28 cellular contexts compared by ENCODE assay signal in genomic region chr17:49820773-49821172, GRCh38. TPM values are rescaled to one million over a fixed set of nuclear protein-coding genes. Genes with fewer than 3 reads are reported as not detected.
A peak's percentile ranks its signal among the peaks of the same experiment; 100 is the strongest.
DNase-seq lines count a peak whose midpoint lies in the region; ATAC-seq, FAIRE-seq and TF ChIP-seq lines count a peak whose summit lies in the region.
"Had no signal": no experiment of that assay in that cellular context is flagged by ENCODE, and none has a peak within 500 bp of the region (broad histone marks: within the 10 kb centered on the region; RNA-seq: fewer than 3 reads in every experiment).

No MANE protein-coding gene starts in this region.

- peaks cover 78% of the 10 kb centered on the region for H3K36me3 Mint-ChIP-seq in stimulated activated naive CD8-positive, alpha-beta T cell treated with anti-CD3 and anti-CD28 coated beads, Interleukin-15, Interleukin-2, amounts not matched to agents 100 ng/mL and 50 ng/mL, for 24 hours (ENCODE audit: low read depth)
- H3K36me3 Mint-ChIP-seq in WTC11 (peaks cover 80% of the 10 kb centered on the region), type B pancreatic cell (peaks cover 23% of the 10 kb centered on the region)

- H3K27ac ChIP-seq in endothelial cell of umbilical vein (ENCODE audit: insufficient read depth, low read depth, low read length) = peak overlapping the region; percentile 21
- H3K27ac ChIP-seq: cardiac muscle cell, left lung, vagina had no signal

- H2AFZ ChIP-seq in endothelial cell of umbilical vein (ENCODE audit: low read depth, low read length) = no peak overlapping the region

- POLR2A ChIA-PET in WTC11 (lab: Charles Lee) = interaction anchor here (0.6 kb wide), 1 partner anchor 292 kb away, joined by 7 read pairs; no protein-coding TSS in a partner anchor
- POLR2A ChIA-PET in endothelial cell of umbilical vein (lab: Charles Lee) = interaction anchor here (0.6 kb wide), 1 partner anchor 262 kb away, joined by 4 read pairs; no protein-coding TSS in a partner anchor

- no peaks in the 10 kb centered on the region for H4K20me1 ChIP-seq in endothelial cell of umbilical vein (replicated peaks; ENCODE audit: control insufficient read depth, extremely low read depth, insufficient read depth, low read length)

- DNase-seq in stimulated activated naive CD8-positive, alpha-beta T cell treated with anti-CD3 and anti-CD28 coated beads, Interleukin-15, amount 100 ng/mL, for 72 hours = no peak
- no peak for DNase-seq in WTC11 (ENCODE audit: low spot score)
- DNase-seq in endothelial cell of umbilical vein (ENCODE audit: low read depth, low spot score) = peak; percentile 45
- DNase-seq in type B pancreatic cell (ENCODE audit: extremely low spot score, unreplicated experiment) = no peak
- no peak for DNase-seq in H7
- no peak for DNase-seq in Ammon's horn (ENCODE audit: low spot score)
- no peak for DNase-seq in activated gamma-delta T cell treated with Interleukin-2 at 50 U/mL for 16 hours
- DNase-seq: activated CD4-positive, CD25-positive, alpha-beta regulatory T cell; amygdala; dermis blood vessel endothelial cell; DND-41; heart right ventricle; KG1; left lung; midbrain; NCI-H1694; NCI-H526 treated with DMSO at 0.1 percent for 48 hours; posterior cingulate gyrus; RPMI8226 had no signal

- no peaks in the 10 kb centered on the region for H3K9me3 Mint-ChIP-seq in stimulated activated naive CD8-positive, alpha-beta T cell treated with anti-CD3 and anti-CD28 coated beads, Interleukin-15, Interleukin-2, amounts not matched to agents 100 ng/mL and 50 ng/mL, for 24 hours
- H3K9me3 Mint-ChIP-seq in stimulated activated naive CD8-positive, alpha-beta T cell treated with anti-CD3 and anti-CD28 coated beads, Interleukin-15, amount 100 ng/mL, for 72 hours = no peaks in the 10 kb centered on the region
- no peaks in the 10 kb centered on the region for H3K9me3 Mint-ChIP-seq in WTC11
- no peaks in the 10 kb centered on the region for H3K9me3 Mint-ChIP-seq in type B pancreatic cell

- H3K4me3 ChIP-seq in endothelial cell of umbilical vein (replicated peaks in 1 of 3; ENCODE audit: insufficient read depth in 1 of 3, low read depth in 1 of 3, low read length in 3 of 3) = no peak overlapping the region
- H3K4me3 ChIP-seq in H7 (ENCODE audit: insufficient read depth, low read depth, low read length) = no peak overlapping the region
- H3K4me3 ChIP-seq: cardiac muscle cell, heart right ventricle, left lung, vagina had no signal

- BruUV-seq in endothelial cell of umbilical vein (replicated peaks; lab: Mats Ljungman, UMichigan) = no TSS peak

- FAIRE-seq in endothelial cell of umbilical vein (lab: Jason Lieb, UNC) = peak; percentile 55
- FAIRE-seq: GM12892, GM19239, HTR-8/SVneo had no signal

- no peak for TF ChIP-seq POLR2A in endothelial cell of umbilical vein (IDR thresholded peaks at IDR 0.05; ENCODE audit: low read depth, low read length)

- H3K27me3 Mint-ChIP-seq in stimulated activated naive CD8-positive, alpha-beta T cell treated with anti-CD3 and anti-CD28 coated beads, Interleukin-15, Interleukin-2, amounts not matched to agents 100 ng/mL and 50 ng/mL, for 24 hours = no peaks in the 10 kb centered on the region
- no peaks in the 10 kb centered on the region for H3K27me3 Mint-ChIP-seq in stimulated activated naive CD8-positive, alpha-beta T cell treated with anti-CD3 and anti-CD28 coated beads, Interleukin-15, amount 100 ng/mL, for 72 hours
- no peaks in the 10 kb centered on the region for H3K27me3 Mint-ChIP-seq in WTC11 (ENCODE audit: low read depth)
- H3K27me3 Mint-ChIP-seq in type B pancreatic cell = no peaks in the 10 kb centered on the region

- peak overlapping the region; percentile 32 for H3K27ac Mint-ChIP-seq in stimulated activated naive CD8-positive, alpha-beta T cell treated with anti-CD3 and anti-CD28 coated beads, Interleukin-15, Interleukin-2, amounts not matched to agents 100 ng/mL and 50 ng/mL, for 24 hours
- peak overlapping the region in 1 of 2 donors; percentile 25 for H3K27ac Mint-ChIP-seq in stimulated activated naive CD8-positive, alpha-beta T cell treated with anti-CD3 and anti-CD28 coated beads, Interleukin-15, amount 100 ng/mL, for 72 hours
- H3K27ac Mint-ChIP-seq in WTC11 = peak overlapping the region; percentile 69; the same call in 1 of the 2 replicates
- H3K27ac Mint-ChIP-seq in type B pancreatic cell = no peak overlapping the region

- CTCF ChIA-PET in WTC11 (lab: Charles Lee) (interaction anchor here (0.6 kb wide), 2 partner anchors 102 to 427 kb away, joined by 3 read pairs; no protein-coding TSS in a partner anchor), endothelial cell of umbilical vein (lab: Charles Lee) (interaction anchor here (0.9 kb wide), 2 partner anchors 12 to 39 kb away, joined by 3 to 4 read pairs; no protein-coding TSS in a partner anchor)

- intact Hi-C loops in endothelial cell of umbilical vein (cut with micrococcal nuclease) = no loop called here

- dilution Hi-C loops in endothelial cell of umbilical vein (cut with MboI; ENCODE audit: extremely low pct_ligation_motif_present, low sequenced_read_pairs) = no loop called here

- ATAC-seq in stimulated activated naive CD8-positive, alpha-beta T cell treated with anti-CD3 and anti-CD28 coated beads, Interleukin-15, amount 100 ng/mL, for 72 hours = no peak
- ATAC-seq in WTC11 = no peak
- ATAC-seq: heart right ventricle, left lung, SK-N-SH treated with all-trans-retinoic acid at 6 μM for 48 hours had no signal

- peaks cover 19 to 42% of the 10 kb centered on the region in 2 experiments for H3K36me3 ChIP-seq in endothelial cell of umbilical vein (ENCODE audit: control insufficient read depth in 2 of 2, extremely low read depth in 1 of 2, insufficient read depth in 2 of 2, low read length in 2 of 2)
- H3K36me3 ChIP-seq in H7 (replicated peaks; ENCODE audit: control insufficient read depth, insufficient read depth, low read length) = peaks cover 38% of the 10 kb centered on the region

- H3K27me3 ChIP-seq in endothelial cell of umbilical vein (ENCODE audit: control insufficient read depth in 2 of 2, insufficient read depth in 2 of 2, low read length in 2 of 2) (no peaks in the 10 kb centered on the region), H7 (ENCODE audit: control insufficient read depth, insufficient read depth, low read length) (no peaks in the 10 kb centered on the region)
- H3K27me3 ChIP-seq: cardiac muscle cell, heart right ventricle, left lung, vagina had no signal

- H3K9me3 ChIP-seq in endothelial cell of umbilical vein (replicated peaks; ENCODE audit: control insufficient read depth, insufficient read depth, low read length) = no peaks in the 10 kb centered on the region
- H3K9me3 ChIP-seq: heart right ventricle, left lung, vagina had no signal

- H3K79me2 ChIP-seq in endothelial cell of umbilical vein (ENCODE audit: control insufficient read depth, insufficient read depth, low read length) = peaks cover 4% of the 10 kb centered on the region

- TF ChIP-seq CTCF in WTC11 (IDR thresholded peaks at IDR 0.05) = no peak
- TF ChIP-seq CTCF in endothelial cell of umbilical vein (IDR thresholded peaks at IDR 0.05; ENCODE audit: extremely low read depth in 1 of 2, insufficient read depth in 1 of 2, low read depth in 1 of 2, low read length in 2 of 2) = no peak
- no peak for TF ChIP-seq CTCF in type B pancreatic cell (conservative IDR thresholded peaks at IDR 0.05)

- H3K9ac ChIP-seq in endothelial cell of umbilical vein (replicated peaks; ENCODE audit: extremely low read depth, insufficient read depth, low read length) = no peak overlapping the region

- H3K4me3 Mint-ChIP-seq in stimulated activated naive CD8-positive, alpha-beta T cell treated with anti-CD3 and anti-CD28 coated beads, Interleukin-15, Interleukin-2, amounts not matched to agents 100 ng/mL and 50 ng/mL, for 24 hours = no peak overlapping the region
- no peak overlapping the region for H3K4me3 Mint-ChIP-seq in stimulated activated naive CD8-positive, alpha-beta T cell treated with anti-CD3 and anti-CD28 coated beads, Interleukin-15, amount 100 ng/mL, for 72 hours
- H3K4me3 Mint-ChIP-seq in WTC11 (no peak overlapping the region), type B pancreatic cell (no peak overlapping the region)

- H3K4me1 ChIP-seq in endothelial cell of umbilical vein (ENCODE audit: control insufficient read depth, extremely low read depth, insufficient read depth, low read length) = peaks cover 34% of the 10 kb centered on the region

- no peaks in the 10 kb centered on the region for H3K9me1 ChIP-seq in endothelial cell of umbilical vein (replicated peaks; ENCODE audit: control insufficient read depth, extremely low read depth, insufficient read depth, low read length)

- peaks cover 58% of the 10 kb centered on the region for H3K4me1 Mint-ChIP-seq in stimulated activated naive CD8-positive, alpha-beta T cell treated with anti-CD3 and anti-CD28 coated beads, Interleukin-15, Interleukin-2, amounts not matched to agents 100 ng/mL and 50 ng/mL, for 24 hours (ENCODE audit: low read depth)
- peaks cover 41% of the 10 kb centered on the region for H3K4me1 Mint-ChIP-seq in stimulated activated naive CD8-positive, alpha-beta T cell treated with anti-CD3 and anti-CD28 coated beads, Interleukin-15, amount 100 ng/mL, for 72 hours
- peaks cover 75% of the 10 kb centered on the region for H3K4me1 Mint-ChIP-seq in WTC11
- no peaks in the 10 kb centered on the region for H3K4me1 Mint-ChIP-seq in type B pancreatic cell (ENCODE audit: unreplicated experiment)

- no peak overlapping the region for H3K4me2 ChIP-seq in endothelial cell of umbilical vein (ENCODE audit: insufficient read depth, low read length)

RNA-seq across cellular contexts. Expression of gene TAC4, which starts 27.1 kb away (rescaled TPM):
- total RNA-seq in WTC11 (2021) = not detected in 3 replicates
- not detected in 2 replicates for total RNA-seq in endothelial cell of umbilical vein
- polyA plus RNA-seq in endothelial cell of umbilical vein = 0.19 and 0.27 TPM in 2 replicates
- 0.14 and 0.27 TPM in 2 replicates for polyA plus RNA-seq in endothelial cell of umbilical vein (2011; cell fraction: cytosol; rRNA removed)
- polyA plus RNA-seq in endothelial cell of umbilical vein (2011; cell fraction: nucleus; rRNA removed) = 0.32 TPM in 1 of 2 replicates, not detected in the other
- polyA plus RNA-seq in endothelial cell of umbilical vein (2012) = not detected in 2 replicates
- polyA minus RNA-seq in endothelial cell of umbilical vein = not detected in 2 replicates
- polyA minus RNA-seq in endothelial cell of umbilical vein (2011; cell fraction: cytosol; rRNA and poly(A)+ RNA removed) = not detected
- not detected in 2 replicates for polyA minus RNA-seq in endothelial cell of umbilical vein (2011; cell fraction: nucleus; rRNA and poly(A)+ RNA removed)
- total RNA-seq in type B pancreatic cell (ENCODE audit: low replicate concordance) = not detected in 2 replicates
- total RNA-seq in H7 (2014; rRNA removed; shearing (Covaris generic)) = not detected in 2 replicates
- total RNA-seq: cardiac muscle cell, dermis blood vessel endothelial cell, left lung, temporal lobe, vagina had no signal
- polyA plus RNA-seq: heart right ventricle, neural cell had no signal

RNA-seq across cellular contexts. Expression of gene KAT7, which starts 32.3 kb away (rescaled TPM):
- total RNA-seq in WTC11 (2021) (165 to 199 TPM (median 171 TPM) in 3 replicates), endothelial cell of umbilical vein (64.9 and 66.2 TPM in 2 replicates), type B pancreatic cell (ENCODE audit: low replicate concordance) (49.0 and 64.0 TPM in 2 replicates)
- polyA plus RNA-seq in endothelial cell of umbilical vein = 35.0 and 44.5 TPM in 2 replicates
- 31.0 and 39.9 TPM in 2 replicates for polyA plus RNA-seq in endothelial cell of umbilical vein (2011; cell fraction: cytosol; rRNA removed)
- polyA plus RNA-seq in endothelial cell of umbilical vein (2011; cell fraction: nucleus; rRNA removed) = 63.1 and 64.3 TPM in 2 replicates
- polyA plus RNA-seq in endothelial cell of umbilical vein (2012) = 30.7 TPM in 2 replicates
- 106 and 112 TPM in 2 replicates for polyA minus RNA-seq in endothelial cell of umbilical vein
- 21.7 TPM for polyA minus RNA-seq in endothelial cell of umbilical vein (2011; cell fraction: cytosol; rRNA and poly(A)+ RNA removed)
- polyA minus RNA-seq in endothelial cell of umbilical vein (2011; cell fraction: nucleus; rRNA and poly(A)+ RNA removed) = 104 and 144 TPM in 2 replicates
- total RNA-seq in H7 (2014; rRNA removed; shearing (Covaris generic)) = 96.1 and 153 TPM in 2 replicates

RNA-seq across cellular contexts. Expression of gene FAM117A, which starts 56.8 kb away (rescaled TPM):
- 26.2 to 30.4 TPM (median 29.7 TPM) in 3 replicates for total RNA-seq in WTC11 (2021)
- 10.4 and 12.2 TPM in 2 replicates for total RNA-seq in endothelial cell of umbilical vein
- polyA plus RNA-seq in endothelial cell of umbilical vein = 24.1 and 27.2 TPM in 2 replicates
- polyA plus RNA-seq in endothelial cell of umbilical vein (2011; cell fraction: cytosol; rRNA removed) = 19.4 and 21.5 TPM in 2 replicates
- 14.2 and 20.0 TPM in 2 replicates for polyA plus RNA-seq in endothelial cell of umbilical vein (2011; cell fraction: nucleus; rRNA removed)
- polyA plus RNA-seq in endothelial cell of umbilical vein (2012) = 4.6 and 6.6 TPM in 2 replicates
- 17.4 and 19.0 TPM in 2 replicates for polyA minus RNA-seq in endothelial cell of umbilical vein
- polyA minus RNA-seq in endothelial cell of umbilical vein (2011; cell fraction: cytosol; rRNA and poly(A)+ RNA removed) = not detected
- 5.7 and 8.5 TPM in 2 replicates for polyA minus RNA-seq in endothelial cell of umbilical vein (2011; cell fraction: nucleus; rRNA and poly(A)+ RNA removed)
- 8.4 and 13.0 TPM in 2 replicates for total RNA-seq in type B pancreatic cell (ENCODE audit: low replicate concordance)
- total RNA-seq in H7 (2014; rRNA removed; shearing (Covaris generic)) = 21.8 and 24.3 TPM in 2 replicates
